Comparison of ENCODE assay signal across 27 cellular contexts in genomic region chr20:43009497-43009896, GRCh38.
"Had no signal": no experiment of that assay in that cellular context is flagged by ENCODE, and none has a peak within 500 bp of the region (broad histone marks: within the 10 kb centered on the region; RNA-seq: fewer than 3 reads in every experiment).

No MANE protein-coding gene starts in this region.

- H3K9me3 Mint-ChIP-seq: neural progenitor cell had no signal

- H3K36me3 Mint-ChIP-seq: mesothelial cell of epicardium; naive B cell; natural killer cell; neural progenitor cell; stimulated activated naive B cell treated with anti-CD40 and anti-IgM and Interleukin-4, amounts not matched to agents 10 μg/mL and 1 μg/mL and 100 μg/mL, for 72 hours had no signal

- H2AFZ ChIP-seq: hepatocyte, neural progenitor cell had no signal

- H3K27ac Mint-ChIP-seq: mesothelial cell of epicardium; naive B cell; natural killer cell; nephron progenitor cell; neural progenitor cell; stimulated activated naive B cell treated with anti-CD40 and anti-IgM and Interleukin-4, amounts not matched to agents 10 μg/mL and 1 μg/mL and 100 μg/mL, for 72 hours had no signal

- H3K27me3 Mint-ChIP-seq: naive B cell; progenitor cell of endocrine pancreas; stimulated activated naive B cell treated with anti-CD40 and anti-IgM and Interleukin-4, amounts not matched to agents 10 μg/mL and 1 μg/mL and 100 μg/mL, for 72 hours had no signal

- H3K4me3 ChIP-seq: hepatocyte, left ventricle myocardium inferior, lung, neural progenitor cell, skin epidermis, stomach, testis, thyroid gland, transverse colon, upper lobe of left lung had no signal

- H3K36me3 ChIP-seq: left ventricle myocardium inferior, neural progenitor cell, neutrophil, stomach, thyroid gland, transverse colon, upper lobe of left lung had no signal

- H3K4me3 Mint-ChIP-seq: mesothelial cell of epicardium; natural killer cell; nephron progenitor cell; neural progenitor cell; stimulated activated naive B cell treated with anti-CD40 and anti-IgM and Interleukin-4, amounts not matched to agents 10 μg/mL and 1 μg/mL and 100 μg/mL, for 72 hours had no signal

- H3K27ac ChIP-seq: hepatocyte, left ventricle myocardium inferior, neural progenitor cell, neutrophil, skin epidermis, stomach, testis, thyroid gland, transverse colon, upper lobe of left lung had no signal

- H3K27me3 ChIP-seq: hepatocyte, neural progenitor cell, neutrophil, stomach, testis, thyroid gland, transverse colon, upper lobe of left lung had no signal

- DNase-seq: islet precursor cell; left ventricle myocardium inferior; mesendoderm; naive B cell; natural killer cell; nephron progenitor cell; occipital lobe; right cardiac atrium; stimulated activated CD4-positive, alpha-beta T cell treated with anti-CD3 and anti-CD28 coated beads, Interleukin-12 subunit alpha, Interleukin-12 subunit beta, amount 100 ng/mL, for 4 hours; stimulated activated CD4-positive, alpha-beta T cell treated with anti-CD3 and anti-CD28 coated beads, Interleukin-15, amount 100 ng/mL, for 24 hours; stimulated activated CD4-positive, alpha-beta T cell treated with anti-CD3 and anti-CD28 coated beads, Interleukin-2, amount 100 ng/mL, for 24 hours; stimulated activated CD4-positive, alpha-beta T cell treated with anti-CD3 and anti-CD28 coated beads, Interleukin-4, amount 100 ng/mL, for 1 hour; stimulated activated naive B cell treated with anti-CD40 and anti-IgM and Interleukin-4, amounts not matched to agents 10 μg/mL and 1 μg/mL and 100 μg/mL, for 72 hours; stimulated activated naive CD8-positive, alpha-beta T cell treated with anti-CD3 and anti-CD28 coated beads, Interleukin-15, Interleukin-2, amounts not matched to agents 100 U/mL and 50 U/mL, for 24 hours; stomach; testis; thyroid gland; transverse colon; upper lobe of left lung had no signal

- H3K4me1 ChIP-seq: left ventricle myocardium inferior, neural progenitor cell, stomach, testis, thyroid gland, transverse colon, upper lobe of left lung had no signal

- ATAC-seq: natural killer cell; right cardiac atrium; sciatic nerve; stimulated activated naive B cell treated with anti-CD40 and anti-IgM and Interleukin-4, amounts not matched to agents 10 μg/mL and 1 μg/mL and 100 μg/mL, for 72 hours; stimulated activated naive CD8-positive, alpha-beta T cell treated with anti-CD3 and anti-CD28 coated beads, Interleukin-15, Interleukin-2, amounts not matched to agents 100 U/mL and 50 U/mL, for 24 hours had no signal

- H3K4me1 Mint-ChIP-seq: mesothelial cell of epicardium; naive B cell; natural killer cell; nephron progenitor cell; stimulated activated naive B cell treated with anti-CD40 and anti-IgM and Interleukin-4, amounts not matched to agents 10 μg/mL and 1 μg/mL and 100 μg/mL, for 72 hours had no signal

- H3K9me3 ChIP-seq: left ventricle myocardium inferior, neutrophil, stomach, testis, thyroid gland, transverse colon, upper lobe of left lung had no signal

- H3K4me2 ChIP-seq: hepatocyte, neural progenitor cell had no signal

- H3K9ac ChIP-seq: neural progenitor cell had no signal
